Comparison of ENCODE assay signal across 2 cellular contexts in the genomic region with DNA sequence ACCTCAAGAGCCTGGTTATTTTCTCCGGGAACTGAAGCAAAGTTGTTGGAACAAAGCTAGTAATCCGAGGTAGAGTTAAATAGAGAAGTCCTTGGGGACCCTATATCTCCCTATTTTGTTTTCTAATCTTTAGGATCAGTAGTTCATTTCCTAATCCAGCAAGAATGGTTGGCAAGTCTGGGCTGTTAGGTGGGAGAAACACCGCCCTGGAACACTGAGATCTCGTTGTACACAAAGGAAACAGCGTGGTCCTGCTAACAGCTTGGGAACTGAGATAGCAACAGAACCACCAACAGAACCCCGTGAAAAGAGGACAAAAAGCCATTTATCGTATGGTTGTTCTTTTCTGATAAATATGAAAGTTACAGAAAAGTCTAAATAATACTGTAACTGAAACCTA.
TF ChIP-seq lines count a peak whose summit lies in the region.

No MANE protein-coding gene starts in this region.

TF ChIP-seq in GM23338, 12 proteins besides CTCF, POLR2A, EP300 and RAD21 (continues in another document):
- TF ChIP-seq CREB1 (CRISPR knock-in tag; IDR thresholded peaks at IDR 0.05; ENCODE audit: low read depth) (no peak), ZNF331 (CRISPR knock-in tag; IDR thresholded peaks at IDR 0.05; ENCODE audit: low read depth) (no peak), JUNB (IDR thresholded peaks at IDR 0.05; ENCODE audit: unreplicated experiment) (no peak), STAT1 (IDR thresholded peaks at IDR 0.05; ENCODE audit: unreplicated experiment) (no peak), EZH2 (IDR thresholded peaks at IDR 0.05; ENCODE audit: low read depth, unreplicated experiment) (no peak), NANOG (IDR thresholded peaks at IDR 0.05; ENCODE audit: borderline replicate concordance) (no peak), EZH2phosphoT487 (IDR thresholded peaks at IDR 0.05; ENCODE audit: unreplicated experiment) (no peak)
- TF ChIP-seq, protein P1, sequence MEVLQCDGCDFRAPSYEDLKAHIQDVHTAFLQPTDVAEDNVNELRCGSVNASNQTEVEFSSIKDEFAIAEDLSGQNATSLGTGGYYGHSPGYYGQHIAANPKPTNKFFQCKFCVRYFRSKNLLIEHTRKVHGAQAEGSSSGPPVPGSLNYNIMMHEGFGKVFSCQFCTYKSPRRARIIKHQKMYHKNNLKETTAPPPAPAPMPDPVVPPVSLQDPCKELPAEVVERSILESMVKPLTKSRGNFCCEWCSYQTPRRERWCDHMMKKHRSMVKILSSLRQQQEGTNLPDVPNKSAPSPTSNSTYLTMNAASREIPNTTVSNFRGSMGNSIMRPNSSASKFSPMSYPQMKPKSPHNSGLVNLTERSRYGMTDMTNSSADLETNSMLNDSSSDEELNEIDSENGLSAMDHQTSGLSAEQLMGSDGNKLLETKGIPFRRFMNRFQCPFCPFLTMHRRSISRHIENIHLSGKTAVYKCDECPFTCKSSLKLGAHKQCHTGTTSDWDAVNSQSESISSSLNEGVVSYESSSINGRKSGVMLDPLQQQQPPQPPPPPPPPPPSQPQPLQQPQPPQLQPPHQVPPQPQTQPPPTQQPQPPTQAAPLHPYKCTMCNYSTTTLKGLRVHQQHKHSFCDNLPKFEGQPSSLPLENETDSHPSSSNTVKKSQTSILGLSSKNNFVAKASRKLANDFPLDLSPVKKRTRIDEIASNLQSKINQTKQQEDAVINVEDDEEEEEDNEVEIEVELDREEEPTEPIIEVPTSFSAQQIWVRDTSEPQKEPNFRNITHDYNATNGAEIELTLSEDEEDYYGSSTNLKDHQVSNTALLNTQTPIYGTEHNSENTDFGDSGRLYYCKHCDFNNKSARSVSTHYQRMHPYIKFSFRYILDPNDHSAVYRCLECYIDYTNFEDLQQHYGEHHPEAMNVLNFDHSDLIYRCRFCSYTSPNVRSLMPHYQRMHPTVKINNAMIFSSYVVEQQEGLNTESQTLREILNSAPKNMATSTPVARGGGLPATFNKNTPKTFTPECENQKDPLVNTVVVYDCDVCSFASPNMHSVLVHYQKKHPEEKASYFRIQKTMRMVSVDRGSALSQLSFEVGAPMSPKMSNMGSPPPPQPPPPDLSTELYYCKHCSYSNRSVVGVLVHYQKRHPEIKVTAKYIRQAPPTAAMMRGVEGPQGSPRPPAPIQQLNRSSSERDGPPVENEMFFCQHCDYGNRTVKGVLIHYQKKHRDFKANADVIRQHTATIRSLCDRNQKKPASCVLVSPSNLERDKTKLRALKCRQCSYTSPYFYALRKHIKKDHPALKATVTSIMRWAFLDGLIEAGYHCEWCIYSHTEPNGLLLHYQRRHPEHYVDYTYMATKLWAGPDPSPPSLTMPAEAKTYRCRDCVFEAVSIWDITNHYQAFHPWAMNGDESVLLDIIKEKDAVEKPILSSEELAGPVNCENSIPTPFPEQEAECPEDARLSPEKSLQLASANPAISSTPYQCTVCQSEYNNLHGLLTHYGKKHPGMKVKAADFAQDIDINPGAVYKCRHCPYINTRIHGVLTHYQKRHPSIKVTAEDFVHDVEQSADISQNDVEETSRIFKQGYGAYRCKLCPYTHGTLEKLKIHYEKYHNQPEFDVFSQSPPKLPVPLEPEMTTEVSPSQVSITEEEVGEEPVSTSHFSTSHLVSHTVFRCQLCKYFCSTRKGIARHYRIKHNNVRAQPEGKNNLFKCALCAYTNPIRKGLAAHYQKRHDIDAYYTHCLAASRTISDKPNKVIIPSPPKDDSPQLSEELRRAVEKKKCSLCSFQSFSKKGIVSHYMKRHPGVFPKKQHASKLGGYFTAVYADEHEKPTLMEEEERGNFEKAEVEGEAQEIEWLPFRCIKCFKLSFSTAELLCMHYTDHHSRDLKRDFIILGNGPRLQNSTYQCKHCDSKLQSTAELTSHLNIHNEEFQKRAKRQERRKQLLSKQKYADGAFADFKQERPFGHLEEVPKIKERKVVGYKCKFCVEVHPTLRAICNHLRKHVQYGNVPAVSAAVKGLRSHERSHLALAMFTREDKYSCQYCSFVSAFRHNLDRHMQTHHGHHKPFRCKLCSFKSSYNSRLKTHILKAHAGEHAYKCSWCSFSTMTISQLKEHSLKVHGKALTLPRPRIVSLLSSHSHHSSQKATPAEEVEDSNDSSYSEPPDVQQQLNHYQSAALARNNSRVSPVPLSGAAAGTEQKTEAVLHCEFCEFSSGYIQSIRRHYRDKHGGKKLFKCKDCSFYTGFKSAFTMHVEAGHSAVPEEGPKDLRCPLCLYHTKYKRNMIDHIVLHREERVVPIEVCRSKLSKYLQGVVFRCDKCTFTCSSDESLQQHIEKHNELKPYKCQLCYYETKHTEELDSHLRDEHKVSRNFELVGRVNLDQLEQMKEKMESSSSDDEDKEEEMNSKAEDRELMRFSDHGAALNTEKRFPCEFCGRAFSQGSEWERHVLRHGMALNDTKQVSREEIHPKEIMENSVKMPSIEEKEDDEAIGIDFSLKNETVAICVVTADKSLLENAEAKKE (CRISPR knock-in tag; IDR thresholded peaks at IDR 0.05): no peak
- TF ChIP-seq, protein P2, sequence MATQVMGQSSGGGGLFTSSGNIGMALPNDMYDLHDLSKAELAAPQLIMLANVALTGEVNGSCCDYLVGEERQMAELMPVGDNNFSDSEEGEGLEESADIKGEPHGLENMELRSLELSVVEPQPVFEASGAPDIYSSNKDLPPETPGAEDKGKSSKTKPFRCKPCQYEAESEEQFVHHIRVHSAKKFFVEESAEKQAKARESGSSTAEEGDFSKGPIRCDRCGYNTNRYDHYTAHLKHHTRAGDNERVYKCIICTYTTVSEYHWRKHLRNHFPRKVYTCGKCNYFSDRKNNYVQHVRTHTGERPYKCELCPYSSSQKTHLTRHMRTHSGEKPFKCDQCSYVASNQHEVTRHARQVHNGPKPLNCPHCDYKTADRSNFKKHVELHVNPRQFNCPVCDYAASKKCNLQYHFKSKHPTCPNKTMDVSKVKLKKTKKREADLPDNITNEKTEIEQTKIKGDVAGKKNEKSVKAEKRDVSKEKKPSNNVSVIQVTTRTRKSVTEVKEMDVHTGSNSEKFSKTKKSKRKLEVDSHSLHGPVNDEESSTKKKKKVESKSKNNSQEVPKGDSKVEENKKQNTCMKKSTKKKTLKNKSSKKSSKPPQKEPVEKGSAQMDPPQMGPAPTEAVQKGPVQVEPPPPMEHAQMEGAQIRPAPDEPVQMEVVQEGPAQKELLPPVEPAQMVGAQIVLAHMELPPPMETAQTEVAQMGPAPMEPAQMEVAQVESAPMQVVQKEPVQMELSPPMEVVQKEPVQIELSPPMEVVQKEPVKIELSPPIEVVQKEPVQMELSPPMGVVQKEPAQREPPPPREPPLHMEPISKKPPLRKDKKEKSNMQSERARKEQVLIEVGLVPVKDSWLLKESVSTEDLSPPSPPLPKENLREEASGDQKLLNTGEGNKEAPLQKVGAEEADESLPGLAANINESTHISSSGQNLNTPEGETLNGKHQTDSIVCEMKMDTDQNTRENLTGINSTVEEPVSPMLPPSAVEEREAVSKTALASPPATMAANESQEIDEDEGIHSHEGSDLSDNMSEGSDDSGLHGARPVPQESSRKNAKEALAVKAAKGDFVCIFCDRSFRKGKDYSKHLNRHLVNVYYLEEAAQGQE (IDR thresholded peaks at IDR 0.05; ENCODE audit: unreplicated experiment): no peak
- TF ChIP-seq, protein P3, sequence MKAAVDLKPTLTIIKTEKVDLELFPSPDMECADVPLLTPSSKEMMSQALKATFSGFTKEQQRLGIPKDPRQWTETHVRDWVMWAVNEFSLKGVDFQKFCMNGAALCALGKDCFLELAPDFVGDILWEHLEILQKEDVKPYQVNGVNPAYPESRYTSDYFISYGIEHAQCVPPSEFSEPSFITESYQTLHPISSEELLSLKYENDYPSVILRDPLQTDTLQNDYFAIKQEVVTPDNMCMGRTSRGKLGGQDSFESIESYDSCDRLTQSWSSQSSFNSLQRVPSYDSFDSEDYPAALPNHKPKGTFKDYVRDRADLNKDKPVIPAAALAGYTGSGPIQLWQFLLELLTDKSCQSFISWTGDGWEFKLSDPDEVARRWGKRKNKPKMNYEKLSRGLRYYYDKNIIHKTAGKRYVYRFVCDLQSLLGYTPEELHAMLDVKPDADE (IDR thresholded peaks at IDR 0.05): no peak

TF ChIP-seq in K562, 482 proteins besides CTCF, POLR2A, EP300 and RAD21 (continued from another document and continues in another):
- TF ChIP-seq NFE2 (IDR thresholded peaks at IDR 0.05; ENCODE audit: low read depth) (no peak), NCOR1 (IDR thresholded peaks at IDR 0.05) (peak; percentile 25; the same call in 1 of the 2 replicates), ETS2 (tag; IDR thresholded peaks at IDR 0.05; ENCODE audit: borderline replicate concordance, poor library complexity, severe bottlenecking) (no peak), ARID1B (IDR thresholded peaks at IDR 0.05) (peak; percentile 51), TEAD2 (tag; IDR thresholded peaks at IDR 0.05) (no peak), HLTF (IDR thresholded peaks at IDR 0.05) (no peak), ZNF217 (CRISPR knock-in tag; IDR thresholded peaks at IDR 0.05) (no peak), HMG20B (CRISPR knock-in tag; IDR thresholded peaks at IDR 0.05) (no peak), KLF1 (tag; IDR thresholded peaks at IDR 0.05) (no peak), TAL1 (IDR thresholded peaks at IDR 0.05) (0 out of 2 replicates have a peak, but pooled peaks have one; percentile 17), TCF3 (CRISPR knock-in tag; IDR thresholded peaks at IDR 0.05) (peak; percentile 25; the same call in 1 of the 2 replicates), ZNF445 (CRISPR knock-in tag; IDR thresholded peaks at IDR 0.05; ENCODE audit: low read depth) (no peak), ZZZ3 (IDR thresholded peaks at IDR 0.05) (no peak), DPF2 (IDR thresholded peaks at IDR 0.05) (0 out of 2 replicates have a peak, but pooled peaks have one; percentile 17), ZNF384 (IDR thresholded peaks at IDR 0.05; ENCODE audit: low read depth, low read length) (no peak), RB1 (IDR thresholded peaks at IDR 0.05; ENCODE audit: low read depth) (no peak), TBL1XR1 (IDR thresholded peaks at IDR 0.05; ENCODE audit: low read length in 2 of 2) (no peak), ZNF695 (CRISPR knock-in tag; IDR thresholded peaks at IDR 0.05) (no peak)
- TF ChIP-seq, protein P4, sequence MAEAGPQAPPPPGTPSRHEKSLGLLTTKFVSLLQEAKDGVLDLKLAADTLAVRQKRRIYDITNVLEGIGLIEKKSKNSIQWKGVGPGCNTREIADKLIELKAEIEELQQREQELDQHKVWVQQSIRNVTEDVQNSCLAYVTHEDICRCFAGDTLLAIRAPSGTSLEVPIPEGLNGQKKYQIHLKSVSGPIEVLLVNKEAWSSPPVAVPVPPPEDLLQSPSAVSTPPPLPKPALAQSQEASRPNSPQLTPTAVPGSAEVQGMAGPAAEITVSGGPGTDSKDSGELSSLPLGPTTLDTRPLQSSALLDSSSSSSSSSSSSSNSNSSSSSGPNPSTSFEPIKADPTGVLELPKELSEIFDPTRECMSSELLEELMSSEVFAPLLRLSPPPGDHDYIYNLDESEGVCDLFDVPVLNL (CRISPR knock-in tag; IDR thresholded peaks at IDR 0.05; ENCODE audit: low read depth): no peak
- TF ChIP-seq, protein P5, sequence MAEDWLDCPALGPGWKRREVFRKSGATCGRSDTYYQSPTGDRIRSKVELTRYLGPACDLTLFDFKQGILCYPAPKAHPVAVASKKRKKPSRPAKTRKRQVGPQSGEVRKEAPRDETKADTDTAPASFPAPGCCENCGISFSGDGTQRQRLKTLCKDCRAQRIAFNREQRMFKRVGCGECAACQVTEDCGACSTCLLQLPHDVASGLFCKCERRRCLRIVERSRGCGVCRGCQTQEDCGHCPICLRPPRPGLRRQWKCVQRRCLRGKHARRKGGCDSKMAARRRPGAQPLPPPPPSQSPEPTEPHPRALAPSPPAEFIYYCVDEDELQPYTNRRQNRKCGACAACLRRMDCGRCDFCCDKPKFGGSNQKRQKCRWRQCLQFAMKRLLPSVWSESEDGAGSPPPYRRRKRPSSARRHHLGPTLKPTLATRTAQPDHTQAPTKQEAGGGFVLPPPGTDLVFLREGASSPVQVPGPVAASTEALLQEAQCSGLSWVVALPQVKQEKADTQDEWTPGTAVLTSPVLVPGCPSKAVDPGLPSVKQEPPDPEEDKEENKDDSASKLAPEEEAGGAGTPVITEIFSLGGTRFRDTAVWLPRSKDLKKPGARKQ (CRISPR knock-in tag; IDR thresholded peaks at IDR 0.05): no peak
- TF ChIP-seq, protein P6, sequence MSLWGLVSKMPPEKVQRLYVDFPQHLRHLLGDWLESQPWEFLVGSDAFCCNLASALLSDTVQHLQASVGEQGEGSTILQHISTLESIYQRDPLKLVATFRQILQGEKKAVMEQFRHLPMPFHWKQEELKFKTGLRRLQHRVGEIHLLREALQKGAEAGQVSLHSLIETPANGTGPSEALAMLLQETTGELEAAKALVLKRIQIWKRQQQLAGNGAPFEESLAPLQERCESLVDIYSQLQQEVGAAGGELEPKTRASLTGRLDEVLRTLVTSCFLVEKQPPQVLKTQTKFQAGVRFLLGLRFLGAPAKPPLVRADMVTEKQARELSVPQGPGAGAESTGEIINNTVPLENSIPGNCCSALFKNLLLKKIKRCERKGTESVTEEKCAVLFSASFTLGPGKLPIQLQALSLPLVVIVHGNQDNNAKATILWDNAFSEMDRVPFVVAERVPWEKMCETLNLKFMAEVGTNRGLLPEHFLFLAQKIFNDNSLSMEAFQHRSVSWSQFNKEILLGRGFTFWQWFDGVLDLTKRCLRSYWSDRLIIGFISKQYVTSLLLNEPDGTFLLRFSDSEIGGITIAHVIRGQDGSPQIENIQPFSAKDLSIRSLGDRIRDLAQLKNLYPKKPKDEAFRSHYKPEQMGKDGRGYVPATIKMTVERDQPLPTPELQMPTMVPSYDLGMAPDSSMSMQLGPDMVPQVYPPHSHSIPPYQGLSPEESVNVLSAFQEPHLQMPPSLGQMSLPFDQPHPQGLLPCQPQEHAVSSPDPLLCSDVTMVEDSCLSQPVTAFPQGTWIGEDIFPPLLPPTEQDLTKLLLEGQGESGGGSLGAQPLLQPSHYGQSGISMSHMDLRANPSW (CRISPR knock-in tag; IDR thresholded peaks at IDR 0.05): no peak
- TF ChIP-seq, protein P7, sequence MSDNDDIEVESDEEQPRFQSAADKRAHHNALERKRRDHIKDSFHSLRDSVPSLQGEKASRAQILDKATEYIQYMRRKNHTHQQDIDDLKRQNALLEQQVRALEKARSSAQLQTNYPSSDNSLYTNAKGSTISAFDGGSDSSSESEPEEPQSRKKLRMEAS (CRISPR knock-in tag; IDR thresholded peaks at IDR 0.05): no peak
- TF ChIP-seq, protein P8, sequence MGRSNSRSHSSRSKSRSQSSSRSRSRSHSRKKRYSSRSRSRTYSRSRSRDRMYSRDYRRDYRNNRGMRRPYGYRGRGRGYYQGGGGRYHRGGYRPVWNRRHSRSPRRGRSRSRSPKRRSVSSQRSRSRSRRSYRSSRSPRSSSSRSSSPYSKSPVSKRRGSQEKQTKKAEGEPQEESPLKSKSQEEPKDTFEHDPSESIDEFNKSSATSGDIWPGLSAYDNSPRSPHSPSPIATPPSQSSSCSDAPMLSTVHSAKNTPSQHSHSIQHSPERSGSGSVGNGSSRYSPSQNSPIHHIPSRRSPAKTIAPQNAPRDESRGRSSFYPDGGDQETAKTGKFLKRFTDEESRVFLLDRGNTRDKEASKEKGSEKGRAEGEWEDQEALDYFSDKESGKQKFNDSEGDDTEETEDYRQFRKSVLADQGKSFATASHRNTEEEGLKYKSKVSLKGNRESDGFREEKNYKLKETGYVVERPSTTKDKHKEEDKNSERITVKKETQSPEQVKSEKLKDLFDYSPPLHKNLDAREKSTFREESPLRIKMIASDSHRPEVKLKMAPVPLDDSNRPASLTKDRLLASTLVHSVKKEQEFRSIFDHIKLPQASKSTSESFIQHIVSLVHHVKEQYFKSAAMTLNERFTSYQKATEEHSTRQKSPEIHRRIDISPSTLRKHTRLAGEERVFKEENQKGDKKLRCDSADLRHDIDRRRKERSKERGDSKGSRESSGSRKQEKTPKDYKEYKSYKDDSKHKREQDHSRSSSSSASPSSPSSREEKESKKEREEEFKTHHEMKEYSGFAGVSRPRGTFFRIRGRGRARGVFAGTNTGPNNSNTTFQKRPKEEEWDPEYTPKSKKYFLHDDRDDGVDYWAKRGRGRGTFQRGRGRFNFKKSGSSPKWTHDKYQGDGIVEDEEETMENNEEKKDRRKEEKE (IDR thresholded peaks at IDR 0.05; ENCODE audit: borderline replicate concordance in 1 of 2, control insufficient read depth in 1 of 2, low read depth in 2 of 2, low read length in 1 of 2): no peak
